ENCODE assay signal across 8 cellular contexts in the genomic region with DNA sequence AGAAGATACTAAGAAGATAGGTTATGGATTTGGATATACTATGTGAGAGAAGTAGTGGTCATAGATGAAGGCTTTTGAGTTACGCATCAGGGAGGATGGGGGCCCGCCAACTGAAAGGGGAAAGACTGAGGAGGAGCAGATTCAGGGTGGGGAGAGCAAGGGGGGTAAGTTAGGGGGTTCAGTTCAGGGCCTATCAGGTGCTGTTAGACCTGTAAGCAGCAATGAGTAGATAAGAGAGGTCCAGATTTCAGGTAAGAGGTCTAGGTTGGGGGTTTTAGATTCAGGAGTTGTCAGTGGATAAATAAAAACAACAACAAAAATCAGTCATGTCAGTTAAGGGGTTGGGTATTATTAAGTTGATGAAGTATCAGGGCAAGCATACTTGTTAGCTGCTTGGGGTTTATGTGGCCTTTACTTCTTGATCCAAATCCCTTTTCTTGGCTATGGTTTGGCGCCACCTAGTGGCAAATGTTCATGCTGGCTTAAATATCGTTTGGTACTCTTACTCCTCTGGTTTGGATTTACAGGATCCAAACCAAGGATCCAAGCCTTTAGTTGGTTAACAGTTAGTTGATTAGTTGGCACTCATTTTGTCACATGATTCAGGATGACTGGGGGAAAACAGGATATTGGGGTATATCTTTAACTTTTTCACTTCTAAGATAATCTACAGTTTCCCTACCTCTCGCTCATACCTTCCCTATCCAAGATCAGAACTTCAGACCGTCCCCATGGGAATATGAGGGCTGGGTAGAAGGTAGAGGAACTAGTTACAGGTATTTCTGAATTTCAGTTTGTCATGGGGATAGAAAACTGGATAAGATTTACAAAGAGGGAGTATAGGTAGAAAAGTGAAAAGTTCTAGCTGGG.
DNase-seq lines count a peak whose midpoint lies in the region; ATAC-seq, FAIRE-seq and TF ChIP-seq lines count a peak whose summit lies in the region.

No MANE protein-coding gene starts in this region.

- CTCF ChIA-PET in HepG2 (lab: Yijun Ruan, JAX; ENCODE audit: low intra/inter-chr PET ratio, low total read pairs), result interaction anchor here (1.3 to 2.4 kb wide), 3 partner anchors 66 to 350 kb away, joined by 5 to 18 read pairs (median 10); a partner anchor contains a TSS

- H3K4me3 Mint-ChIP-seq in activated CD4-positive, alpha-beta T cell treated with anti-CD3 and anti-CD28 coated beads, Interleukin-2, amount 10 ng/mL, durations not matched to agents 24 days and 14 days, result no peak overlapping the region

- H3K79me2 ChIP-seq in HepG2 (ENCODE audit: insufficient read depth, low read length), result no peaks in the 10 kb centered on the region

- H3K4me1 ChIP-seq in colonic mucosa (no peaks in the 10 kb centered on the region), HepG2 (ENCODE audit: insufficient read depth, low read length) (no peaks in the 10 kb centered on the region)

- POLR2A ChIA-PET in HepG2 (lab: Yijun Ruan, JAX), result no interaction called here

- TF ChIP-seq CTCF in HFF-Myc (IDR thresholded peaks at IDR 0.05; ENCODE audit: low read depth, low read length, missing control alignments) (peak; percentile 88), colonic mucosa (IDR thresholded peaks at IDR 0.05) (peak; percentile 87), HepG2 (CRISPR knock-in tag; IDR thresholded peaks at IDR 0.05) (peak; percentile 86)

- no peak overlapping the region for H2AFZ ChIP-seq in HepG2 (ENCODE audit: low read length)

- TF ChIP-seq RAD21 in HepG2 (CRISPR knock-in tag; IDR thresholded peaks at IDR 0.05), result peak; percentile 60; the same call in 1 of the 2 replicates

- peak; percentile 56 for FAIRE-seq in HepG2 (lab: Jason Lieb, UNC)

- ATAC-seq in HepG2, result peak; percentile 80
- no peak for ATAC-seq in HG02759 (IDR thresholded peaks at IDR 0.05; ENCODE audit: unreplicated experiment)

- peaks cover 26% of the 10 kb centered on the region for H3K36me3 Mint-ChIP-seq in activated CD4-positive, alpha-beta T cell treated with anti-CD3 and anti-CD28 coated beads, Interleukin-2, amount 10 ng/mL, durations not matched to agents 24 days and 14 days (ENCODE audit: low read depth)

- no peak overlapping the region for H3K4me3 ChIP-seq in HFF-Myc (replicated peaks; ENCODE audit: low read depth, low read length)
- H3K4me3 ChIP-seq in colonic mucosa, result no peak overlapping the region
- H3K4me3 ChIP-seq in HepG2 (replicated peaks in 1 of 3; ENCODE audit: insufficient read depth in 1 of 3, low read depth in 2 of 3, low read length in 3 of 3), result no peak overlapping the region

- intact Hi-C loops in activated CD4-positive, alpha-beta T cell treated with anti-CD3 and anti-CD28 coated beads, Interleukin-2, amount 10 ng/mL, durations not matched to agents 24 days and 14 days (cut with micrococcal nuclease), result loop anchor here (1.0 to 2.0 kb wide), 4 partner anchors 65 to 350 kb away; a partner anchor contains a TSS
- intact Hi-C loops in colonic mucosa (cut with DNase I), result loop anchor here (2.0 to 5.0 kb wide), 2 partner anchors 65 to 154 kb away; a partner anchor contains a TSS
- intact Hi-C loops in HepG2 (cut with micrococcal nuclease; ENCODE audit: unreplicated experiment), result loop anchor here (1.0 to 5.0 kb wide), 3 partner anchors 65 to 350 kb away; a partner anchor contains a TSS

- no peak for TF ChIP-seq POLR2A in HepG2 (IDR thresholded peaks at IDR 0.05; ENCODE audit: insufficient read depth in 1 of 2, low read depth in 2 of 2, low read length in 2 of 2)

- DNase-seq in CD1c-positive myeloid dendritic cell (ENCODE audit: extremely low spot score) (peak; percentile 85), HFF-Myc (ENCODE audit: extremely low read depth, low read depth) (peak; percentile 75), NCI-H69 (lab: John Stamatoyannopoulos, UW) (peak; percentile 84), colonic mucosa (peak; percentile 87), HepG2 (ENCODE audit: low spot score) (peak; percentile 67)
- DNase-seq in activated CD4-positive, alpha-beta T cell treated with anti-CD3 and anti-CD28 coated beads, Interleukin-2, amount 10 ng/mL, durations not matched to agents 24 days and 14 days, result peak; percentile 94
- DNase-seq in stimulated activated CD4-positive, alpha-beta T cell treated with anti-CD3 and anti-CD28 coated beads, TNF-alpha, amount 100 ng/mL, for 1 hour (ENCODE audit: low read depth in 3 of 3, low spot score in 1 of 3), result peak; percentile 66 to 72 (median 67)

- H3K27ac Mint-ChIP-seq in activated CD4-positive, alpha-beta T cell treated with anti-CD3 and anti-CD28 coated beads, Interleukin-2, amount 10 ng/mL, durations not matched to agents 24 days and 14 days, result peak overlapping the region; percentile 17

- no peaks in the 10 kb centered on the region for H4K20me1 ChIP-seq in HepG2 (ENCODE audit: insufficient read depth, low read length)

- WGBS in HepG2 (ENCODE audit: low lambda C conversion rate), result 66% methylated on average over 6 of the region's 6 CpGs

- in situ Hi-C loops in HepG2 (cut with HindIII; ENCODE audit: extremely low pct_ligation_motif_present, low pct_unique_long_range_greater_than_20kb), result loop anchor here (25.0 kb wide), 1 partner anchor 360 kb away; a partner anchor contains a TSS

- H3K4me2 ChIP-seq in HepG2 (ENCODE audit: low read depth, low read length), result no peak overlapping the region

- H3K27ac ChIP-seq in colonic mucosa (no peak overlapping the region), HepG2 (ENCODE audit: extremely low read length, insufficient read depth, low read length) (no peak overlapping the region)

- TF ChIP-seq EP300 in HepG2 (IDR thresholded peaks at IDR 0.05; ENCODE audit: low read depth in 2 of 2, low read length in 2 of 2), result no peak
- TF ChIP-seq EP300 in HepG2 (CRISPR knock-in tag; IDR thresholded peaks at IDR 0.05; ENCODE audit: borderline replicate concordance), result no peak

- BruUV-seq in HepG2 (replicated peaks; lab: Mats Ljungman, UMichigan), result no TSS peak

- H3K36me3 ChIP-seq in colonic mucosa (no peaks in the 10 kb centered on the region), HepG2 (replicated peaks in 1 of 2; ENCODE audit: control insufficient read depth in 1 of 2, insufficient read depth in 2 of 2, low read length in 2 of 2) (peaks cover 4 to 23% of the 10 kb centered on the region in 2 experiments)

- H3K27me3 Mint-ChIP-seq in activated CD4-positive, alpha-beta T cell treated with anti-CD3 and anti-CD28 coated beads, Interleukin-2, amount 10 ng/mL, durations not matched to agents 24 days and 14 days, result no peaks in the 10 kb centered on the region

- H3K27me3 ChIP-seq in colonic mucosa, result no peaks in the 10 kb centered on the region
- no peaks in the 10 kb centered on the region for H3K27me3 ChIP-seq in HepG2 (ENCODE audit: control insufficient read depth in 1 of 2, insufficient read depth in 2 of 2, low read length in 2 of 2)

- H3K9me3 ChIP-seq in colonic mucosa, result no peaks in the 10 kb centered on the region
- no peaks in the 10 kb centered on the region for H3K9me3 ChIP-seq in HepG2 (ENCODE audit: low read length)

- peaks cover 18% of the 10 kb centered on the region for H3K4me1 Mint-ChIP-seq in activated CD4-positive, alpha-beta T cell treated with anti-CD3 and anti-CD28 coated beads, Interleukin-2, amount 10 ng/mL, durations not matched to agents 24 days and 14 days

- no peaks in the 10 kb centered on the region for H3K9me3 Mint-ChIP-seq in activated CD4-positive, alpha-beta T cell treated with anti-CD3 and anti-CD28 coated beads, Interleukin-2, amount 10 ng/mL, durations not matched to agents 24 days and 14 days

- H3K9ac ChIP-seq in colonic mucosa (ENCODE audit: low read depth in 2 of 2, low read length in 2 of 2) (no peak overlapping the region), HepG2 (ENCODE audit: insufficient read depth, low read depth, low read length) (no peak overlapping the region)

TF ChIP-seq in HepG2, 621 proteins besides CTCF, POLR2A, EP300 and RAD21 (continues in another document):
- no peak for TF ChIP-seq ZNF232 (CRISPR knock-in tag; IDR thresholded peaks at IDR 0.05; ENCODE audit: borderline replicate concordance)
- TF ChIP-seq, protein P1, sequence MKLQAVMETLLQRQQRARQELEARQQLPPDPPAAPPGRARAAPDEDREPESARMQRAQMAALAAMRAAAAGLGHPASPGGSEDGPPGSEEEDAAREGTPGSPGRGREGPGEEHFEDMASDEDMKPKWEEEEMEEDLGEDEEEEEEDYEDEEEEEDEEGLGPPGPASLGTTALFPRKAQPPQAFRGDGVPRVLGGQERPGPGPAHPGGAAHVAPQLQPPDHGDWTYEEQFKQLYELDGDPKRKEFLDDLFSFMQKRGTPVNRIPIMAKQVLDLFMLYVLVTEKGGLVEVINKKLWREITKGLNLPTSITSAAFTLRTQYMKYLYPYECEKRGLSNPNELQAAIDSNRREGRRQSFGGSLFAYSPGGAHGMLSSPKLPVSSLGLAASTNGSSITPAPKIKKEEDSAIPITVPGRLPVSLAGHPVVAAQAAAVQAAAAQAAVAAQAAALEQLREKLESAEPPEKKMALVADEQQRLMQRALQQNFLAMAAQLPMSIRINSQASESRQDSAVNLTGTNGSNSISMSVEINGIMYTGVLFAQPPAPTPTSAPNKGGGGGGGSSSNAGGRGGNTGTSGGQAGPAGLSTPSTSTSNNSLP (IDR thresholded peaks at IDR 0.05; ENCODE audit: low read depth, low read length), result 0 out of 2 replicates have a peak, but pooled peaks have one; percentile 21
- TF ChIP-seq GATA4 (IDR thresholded peaks at IDR 0.05; ENCODE audit: borderline replicate concordance, low read depth), result no peak
- TF ChIP-seq SMC3 (IDR thresholded peaks at IDR 0.05; ENCODE audit: low read length), result peak; percentile 66
- no peak for TF ChIP-seq ZNF530 (CRISPR knock-in tag; IDR thresholded peaks at IDR 0.05; ENCODE audit: low read depth)
- TF ChIP-seq, protein P2, sequence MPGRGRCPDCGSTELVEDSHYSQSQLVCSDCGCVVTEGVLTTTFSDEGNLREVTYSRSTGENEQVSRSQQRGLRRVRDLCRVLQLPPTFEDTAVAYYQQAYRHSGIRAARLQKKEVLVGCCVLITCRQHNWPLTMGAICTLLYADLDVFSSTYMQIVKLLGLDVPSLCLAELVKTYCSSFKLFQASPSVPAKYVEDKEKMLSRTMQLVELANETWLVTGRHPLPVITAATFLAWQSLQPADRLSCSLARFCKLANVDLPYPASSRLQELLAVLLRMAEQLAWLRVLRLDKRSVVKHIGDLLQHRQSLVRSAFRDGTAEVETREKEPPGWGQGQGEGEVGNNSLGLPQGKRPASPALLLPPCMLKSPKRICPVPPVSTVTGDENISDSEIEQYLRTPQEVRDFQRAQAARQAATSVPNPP (CRISPR knock-in tag; IDR thresholded peaks at IDR 0.05), result no peak
- 0 out of 2 replicates have a peak, but pooled peaks have one; percentile 17 for TF ChIP-seq MAZ (IDR thresholded peaks at IDR 0.05; ENCODE audit: borderline replicate concordance, low read depth, low read length)
- no peak for TF ChIP-seq MAZ (CRISPR knock-in tag; IDR thresholded peaks at IDR 0.05; ENCODE audit: low read depth)
